ENCODE assay signal across 35 cellular contexts in genomic region chr14:51488569-51489220, GRCh38.
DNase-seq lines count a peak whose midpoint lies in the region; ATAC-seq, FAIRE-seq and TF ChIP-seq lines count a peak whose summit lies in the region.
"Had no signal": no experiment of that assay in that cellular context is flagged by ENCODE, and none has a peak within 500 bp of the region (broad histone marks: within the 10 kb centered on the region; RNA-seq: fewer than 3 reads in every experiment).

No MANE protein-coding gene starts in this region.

- no peaks in the 10 kb centered on the region for H3K27me3 Mint-ChIP-seq in Caco-2 (ENCODE audit: insufficient read depth, unreplicated experiment)

- no peak overlapping the region for H3K27ac Mint-ChIP-seq in Caco-2 (ENCODE audit: unreplicated experiment)
- H3K27ac Mint-ChIP-seq: activated B cell treated with CpG ODN at 0.5 μM for 24 hours; activated naive CD4-positive, alpha-beta T cell treated with anti-CD3 and anti-CD28 coated beads for 36 hours; activated T-helper 1 cell treated with anti-CD3 and anti-CD28 coated beads, Interleukin-12 subunit alpha, Interleukin-12 subunit beta, Interleukin-2, Interleukin-4 antibody, amounts not matched to agents 30 ng/mL and 10 ng/mL and 1 ng/mL, durations not matched to agents 14 hours and 24 hours and 36 hours; CD8-positive, alpha-beta T cell; H9; immature natural killer cell; natural killer cell; stimulated activated naive CD8-positive, alpha-beta T cell treated with anti-CD3 and anti-CD28 coated beads, Interleukin-15, amount 100 ng/mL, for 72 hours; T-cell had no signal

- H3K27me3 ChIP-seq in bronchial epithelial cell (ENCODE audit: control insufficient read depth, insufficient read depth, low read length) (no peaks in the 10 kb centered on the region), esophagus muscularis mucosa (no peaks in the 10 kb centered on the region), Caco-2 (replicated peaks; ENCODE audit: control insufficient read depth, insufficient read depth, low read length) (no peaks in the 10 kb centered on the region)
- H3K27me3 ChIP-seq: cardiac muscle cell, gastroesophageal sphincter, ovary, SJSA1, thyroid gland had no signal

- H3K4me1 ChIP-seq in esophagus muscularis mucosa (peaks cover 0 to 13% (median 11%) of the 10 kb centered on the region in 4 donors), Caco-2 (peaks cover 10% of the 10 kb centered on the region; the same call in 1 of the 2 replicates)
- H3K4me1 ChIP-seq: SJSA1, thyroid gland had no signal

- no peak overlapping the region for H3K27ac ChIP-seq in esophagus muscularis mucosa (replicated peaks in 1 of 4)
- H3K27ac ChIP-seq: A549, cardiac muscle cell, coronary artery, gastroesophageal sphincter, ovary, SJSA1, thyroid gland had no signal

- 94% methylated on average over 6 of the region's 6 CpGs for WGBS in esophagus muscularis mucosa

- H3K4me3 ChIP-seq in bronchial epithelial cell (ENCODE audit: low read depth, low read length): peak overlapping the region; percentile 61
- H3K4me3 ChIP-seq in esophagus muscularis mucosa: no peak overlapping the region
- no peak overlapping the region for H3K4me3 ChIP-seq in Caco-2 (ENCODE audit: low read depth, low read length)
- H3K4me3 ChIP-seq: A549, cardiac muscle cell, coronary artery, gastroesophageal sphincter, ovary, SJSA1, thyroid gland had no signal

- peak; percentile 44 for DNase-seq in EH (ENCODE audit: low read depth)
- DNase-seq in NCI-H1694 treated with DMSO at 0.1 percent for 48 hours (lab: John Stamatoyannopoulos, UW): peak; percentile 48
- DNase-seq in bronchial epithelial cell (ENCODE audit: low read depth): peak; percentile 96
- no peak for DNase-seq in omental fat pad (ENCODE audit: low spot score)
- no peak for DNase-seq in SW 1271 (lab: John Stamatoyannopoulos, UW)
- DNase-seq in esophagus muscularis mucosa (ENCODE audit: extremely low spot score): no peak
- DNase-seq in Caco-2: no peak
- DNase-seq: activated B cell treated with CpG ODN at 0.5 μM for 24 hours; activated CD4-positive, alpha-beta T cell treated with anti-CD3 and anti-CD28 coated beads, Interleukin-2, amount 50 U/mL, for 4 hours; activated naive CD4-positive, alpha-beta T cell treated with anti-CD3 and anti-CD28 coated beads for 36 hours; AML-193; CD8-positive, alpha-beta T cell; DMS153; effector memory CD4-positive, alpha-beta T cell; H9; hippocampal formation; immature natural killer cell; natural killer cell; NCI-H748 treated with DMSO at 0.1 percent for 48 hours; ovary; retina; small intestine; stimulated activated CD4-positive, alpha-beta T cell treated with anti-CD3 and anti-CD28 coated beads, Interleukin-1b, Interleukin-23, amount 100 ng/mL, for 48 hours; stimulated activated CD8-positive, alpha-beta memory T cell treated with anti-CD3 and anti-CD28 coated beads, Interleukin-4, amount 100 ng/mL, for 48 hours; stimulated activated naive CD8-positive, alpha-beta T cell treated with anti-CD3 and anti-CD28 coated beads, Interleukin-15, amount 100 ng/mL, for 72 hours; T-cell; thyroid gland had no signal

- FAIRE-seq in bronchial epithelial cell (lab: Jason Lieb, UNC): no peak
- FAIRE-seq: A549, G401.6, small intestine had no signal

- H3K4me3 Mint-ChIP-seq in Caco-2 (ENCODE audit: unreplicated experiment): no peak overlapping the region
- H3K4me3 Mint-ChIP-seq: activated B cell treated with CpG ODN at 0.5 μM for 24 hours; activated naive CD4-positive, alpha-beta T cell treated with anti-CD3 and anti-CD28 coated beads for 36 hours; activated T-helper 1 cell treated with anti-CD3 and anti-CD28 coated beads, Interleukin-12 subunit alpha, Interleukin-12 subunit beta, Interleukin-2, Interleukin-4 antibody, amounts not matched to agents 30 ng/mL and 10 ng/mL and 1 ng/mL, durations not matched to agents 14 hours and 24 hours and 36 hours; CD8-positive, alpha-beta T cell; H9; immature natural killer cell; natural killer cell; stimulated activated naive CD8-positive, alpha-beta T cell treated with anti-CD3 and anti-CD28 coated beads, Interleukin-15, amount 100 ng/mL, for 72 hours; T-cell had no signal

- no peaks in the 10 kb centered on the region for H3K36me3 Mint-ChIP-seq in Caco-2 (ENCODE audit: insufficient read depth, unreplicated experiment)
- H3K36me3 Mint-ChIP-seq: CD8-positive, alpha-beta T cell; immature natural killer cell; natural killer cell; T-cell had no signal

- POLR2A ChIA-PET in Caco-2 (lab: Charles Lee): no interaction called here

- ATAC-seq in omental fat pad (ENCODE audit: low FRiP score): peak; percentile 36
- ATAC-seq in GM21529 (IDR thresholded peaks at IDR 0.05; ENCODE audit: unreplicated experiment): no peak
- ATAC-seq: A549; CD8-positive, alpha-beta T cell; gastroesophageal sphincter; natural killer cell; stimulated activated naive CD8-positive, alpha-beta T cell treated with anti-CD3 and anti-CD28 coated beads, Interleukin-15, amount 100 ng/mL, for 72 hours; T-cell had no signal

- H3K36me3 ChIP-seq in bronchial epithelial cell (ENCODE audit: control insufficient read depth, insufficient read depth, low read length): peaks cover 9% of the 10 kb centered on the region
- no peaks in the 10 kb centered on the region for H3K36me3 ChIP-seq in esophagus muscularis mucosa
- H3K36me3 ChIP-seq in Caco-2 (ENCODE audit: control insufficient read depth, insufficient read depth, low read length): no peaks in the 10 kb centered on the region
- H3K36me3 ChIP-seq: cardiac muscle cell, gastroesophageal sphincter, ovary, SJSA1, thyroid gland had no signal

- CTCF ChIA-PET in Caco-2 (lab: Charles Lee): no interaction called here

- no TSS peak for BruUV-seq in Caco-2 (replicated peaks; lab: Mats Ljungman, UMichigan)

- H3K9me3 ChIP-seq in esophagus muscularis mucosa (no peaks in the 10 kb centered on the region), Caco-2 (no peaks in the 10 kb centered on the region)
- H3K9me3 ChIP-seq: A549, gastroesophageal sphincter, ovary, SJSA1, thyroid gland had no signal

- TF ChIP-seq EP300 in esophagus muscularis mucosa (IDR thresholded peaks at IDR 0.05): no peak

- peaks cover 14% of the 10 kb centered on the region for H3K4me1 Mint-ChIP-seq in Caco-2 (ENCODE audit: low read depth, unreplicated experiment)
- H3K4me1 Mint-ChIP-seq: activated B cell treated with CpG ODN at 0.5 μM for 24 hours; immature natural killer cell; natural killer cell; stimulated activated naive CD8-positive, alpha-beta T cell treated with anti-CD3 and anti-CD28 coated beads, Interleukin-15, amount 100 ng/mL, for 72 hours; T-cell had no signal

- TF ChIP-seq POLR2A in esophagus muscularis mucosa (IDR thresholded peaks at IDR 0.05; ENCODE audit: low read depth): no peak

- no peak for TF ChIP-seq CTCF in bronchial epithelial cell (IDR thresholded peaks at IDR 0.05; ENCODE audit: insufficient read depth, low read length, severe bottlenecking)
- TF ChIP-seq CTCF in omental fat pad (IDR thresholded peaks at IDR 0.05): no peak
- TF ChIP-seq CTCF in esophagus muscularis mucosa (IDR thresholded peaks at IDR 0.05): no peak
- TF ChIP-seq CTCF in Caco-2 (IDR thresholded peaks at IDR 0.05; ENCODE audit: insufficient read depth in 1 of 2, low read depth in 1 of 2, low read length in 1 of 2, severe bottlenecking in 1 of 2, unreplicated experiment in 1 of 2): no peak

- intact Hi-C loops in esophagus muscularis mucosa (cut with DNase I): no loop called here
- intact Hi-C loops in Caco-2 (cut with micrococcal nuclease; ENCODE audit: unreplicated experiment): no loop called here

- H3K9me3 Mint-ChIP-seq in Caco-2 (ENCODE audit: unreplicated experiment): peaks cover 9% of the 10 kb centered on the region
- H3K9me3 Mint-ChIP-seq: activated T-helper 1 cell treated with anti-CD3 and anti-CD28 coated beads, Interleukin-12 subunit alpha, Interleukin-12 subunit beta, Interleukin-2, Interleukin-4 antibody, amounts not matched to agents 30 ng/mL and 10 ng/mL and 1 ng/mL, durations not matched to agents 14 hours and 24 hours and 36 hours; CD8-positive, alpha-beta T cell; natural killer cell had no signal

Comparison
In these comparisons a context has a peak if more than half of its experiments do, and no peak if none do; other contexts are left out.
1. DNase-seq: peak in EH (single experiment), NCI-H1694 treated with DMSO at 0.1 percent for 48 hours (single experiment) and bronchial epithelial cell (single experiment); none in omental fat pad (single experiment), SW 1271 (0 of 2), esophagus muscularis mucosa (single experiment) and Caco-2 (0 of 2).